In the genomic region with DNA sequence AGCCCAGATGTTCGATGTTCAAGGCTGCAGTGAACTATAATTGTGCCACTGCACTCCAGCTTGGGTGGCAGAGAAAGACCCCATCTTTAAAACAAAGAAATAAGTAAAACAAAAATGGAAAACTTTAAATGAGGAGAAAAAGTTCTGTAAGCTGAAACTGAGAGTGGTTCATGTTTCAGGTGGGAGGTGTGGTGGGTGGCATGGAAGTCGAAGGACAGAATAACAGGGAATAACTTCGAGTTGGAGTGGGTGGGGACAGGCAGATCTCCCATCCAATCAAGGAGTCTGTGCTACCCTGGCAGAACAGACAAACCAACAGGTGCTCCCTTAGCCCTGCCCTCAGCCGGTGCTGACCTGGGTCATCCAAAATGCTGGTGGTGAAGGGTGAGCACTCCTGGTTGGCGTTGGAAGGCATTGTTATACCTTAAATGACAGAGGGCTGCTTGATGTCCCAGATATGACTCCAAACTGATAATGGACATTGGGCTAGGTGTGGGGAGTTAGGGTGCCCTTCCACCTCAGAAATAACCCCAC, we compare ENCODE assay signal across 22 cellular contexts.
"Had no signal": no experiment of that assay in that cellular context is flagged by ENCODE, and none has a peak within 500 bp of the region (broad histone marks: within the 10 kb centered on the region; RNA-seq: fewer than 3 reads in every experiment).

No MANE protein-coding gene starts in this region.

- ATAC-seq: activated T-cell treated with anti-CD3 and anti-CD28 coated beads, Interleukin-2, amount 50 U/mL, for 72 hours; effector memory CD8-positive, alpha-beta T cell; mucosa of descending colon; right cardiac atrium had no signal

- H3K9me3 ChIP-seq: ascending aorta, colonic mucosa, mucosa of descending colon, ovary, tibial nerve had no signal

- DNase-seq: activated CD4-positive, alpha-beta memory T cell treated with anti-CD3 and anti-CD28 coated beads for 36 hours; activated CD4-positive, alpha-beta T cell treated with anti-CD3 and anti-CD28 coated beads, Interleukin-2, amount 10 ng/mL, durations not matched to agents 24 days and 14 days; activated CD4-positive, CD25-positive, alpha-beta regulatory T cell treated with anti-CD3 and anti-CD28 coated beads, Interleukin-2, amount 50 U/mL, for 72 hours; activated naive CD4-positive, alpha-beta T cell treated with anti-CD3 and anti-CD28 coated beads, Interleukin-2, amount 10 ng/mL, durations not matched to agents 7 days and 5 days; activated naive CD8-positive, alpha-beta T cell treated with anti-CD3 and anti-CD28 coated beads, Interleukin-2, amount 10 ng/mL, durations not matched to agents 7 days and 5 days; activated T-cell treated with anti-CD3 and anti-CD28 coated beads for 4 hours; activated T-cell treated with anti-CD3 and anti-CD28 coated beads, Interleukin-2, amount 50 U/mL, for 72 hours; cerebellar nuclear complex; colonic mucosa; effector memory CD8-positive, alpha-beta T cell; foreskin fibroblast; hippocampal formation; immature natural killer cell; mucosa of descending colon; ovary; right cardiac atrium; stimulated activated naive CD4-positive, alpha-beta T cell treated with Interleukin-2 at 50 U/mL for 16 hours; T-helper 2 cell had no signal

- H3K36me3 ChIP-seq: ascending aorta, cardiac muscle cell, colonic mucosa, ovary, tibial nerve had no signal

- H3K4me1 ChIP-seq: colonic mucosa, tibial nerve had no signal

- H3K27ac ChIP-seq: ascending aorta, cardiac muscle cell, colonic mucosa, ovary, tibial nerve had no signal

- FAIRE-seq: endothelial cell of umbilical vein had no signal

- H3K27me3 ChIP-seq: ascending aorta, colonic mucosa, ovary, tibial nerve had no signal

- H3K4me3 ChIP-seq: ascending aorta, cardiac muscle cell, colonic mucosa, mucosa of descending colon, ovary, tibial nerve had no signal
